22 cellular contexts compared by ENCODE assay signal in the genomic region with DNA sequence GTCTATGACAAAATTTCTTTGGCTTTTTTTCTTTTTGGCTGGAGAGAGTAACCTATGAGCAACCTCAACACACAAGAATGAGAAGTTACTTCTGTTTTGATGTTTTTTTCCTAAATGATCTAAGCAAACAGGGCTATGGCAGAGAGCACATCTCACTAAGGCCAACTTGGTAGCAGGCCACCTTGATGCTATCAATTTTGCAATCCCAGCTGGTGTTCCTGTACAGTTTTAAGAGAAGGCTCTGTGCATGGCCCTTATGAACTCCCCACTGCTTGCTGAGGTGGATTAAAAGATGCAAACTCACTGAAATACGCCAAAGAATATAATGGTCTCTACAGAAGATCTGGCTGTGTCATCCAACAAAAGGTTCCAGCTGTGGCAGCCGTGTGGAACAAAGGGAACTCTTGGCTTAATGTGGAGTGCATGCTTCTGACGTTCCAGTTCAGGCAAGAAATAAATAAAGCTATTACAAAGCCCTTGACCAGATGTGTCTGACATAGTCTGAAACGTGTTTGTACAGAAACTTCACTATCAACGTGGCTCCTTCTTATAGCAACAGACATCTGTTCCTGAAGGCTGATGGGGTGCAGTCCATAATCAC.
A peak's percentile ranks its signal among the peaks of the same experiment; 100 is the strongest.
DNase-seq lines count a peak whose midpoint lies in the region; ATAC-seq and TF ChIP-seq lines count a peak whose summit lies in the region.
"Had no signal": no experiment of that assay in that cellular context is flagged by ENCODE, and none has a peak within 500 bp of the region (broad histone marks: within the 10 kb centered on the region; RNA-seq: fewer than 3 reads in every experiment).

No MANE protein-coding gene starts in this region.

- peaks cover 0 to 18% (median 3%) of the 10 kb centered on the region in 9 donors for H3K9me3 Mint-ChIP-seq in naive thymus-derived CD8-positive, alpha-beta T cell
- H3K9me3 Mint-ChIP-seq: brain had no signal

- TF ChIP-seq EP300 in SK-N-SH (IDR thresholded peaks at IDR 0.05; ENCODE audit: borderline replicate concordance in 1 of 2, low read depth in 1 of 2, low read length in 1 of 2), result no peak

- H4K20me1 ChIP-seq in SK-N-SH (ENCODE audit: insufficient read depth), result no peaks in the 10 kb centered on the region

- peak; percentile 86 for ATAC-seq in sciatic nerve
- no peak for ATAC-seq in naive thymus-derived CD8-positive, alpha-beta T cell
- ATAC-seq: activated T-cell treated with anti-CD3 and anti-CD28 coated beads, Interleukin-2, amount 50 U/mL, for 4 hours; stimulated activated naive B cell treated with anti-CD40 and anti-IgM and Interleukin-4, amounts not matched to agents 10 μg/mL and 1 μg/mL and 100 μg/mL, for 72 hours had no signal

- H3K4me3 ChIP-seq in SK-N-SH (ENCODE audit: low read depth in 2 of 2, low read length in 1 of 2), result no peak overlapping the region
- H3K4me3 ChIP-seq: GM23248, suprapubic skin had no signal

- no peak overlapping the region for H3K27ac ChIP-seq in SK-N-SH (ENCODE audit: low read depth in 2 of 2, low read length in 1 of 2)
- H3K27ac ChIP-seq: GM23248, HL-60, suprapubic skin had no signal

- no peaks in the 10 kb centered on the region for H3K36me3 ChIP-seq in SK-N-SH (replicated peaks in 1 of 2; ENCODE audit: control insufficient read depth in 1 of 2, insufficient read depth in 2 of 2, low read length in 1 of 2)
- H3K36me3 ChIP-seq: suprapubic skin had no signal

- DNase-seq in NCI-H1417 (lab: John Stamatoyannopoulos, UW) (peak in 2 of 3 experiments; percentile 38 to 42), NCI-H1417 treated with DMSO at 0.1 percent for 48 hours (lab: John Stamatoyannopoulos, UW) (no peak), NCI-H187 treated with DMSO at 0.1 percent for 48 hours (lab: John Stamatoyannopoulos, UW) (peak; percentile 44), epidermal melanocyte (ENCODE audit: insufficient read length, low spot score) (peak; percentile 21), sciatic nerve (ENCODE audit: low spot score) (no peak), SK-N-SH (no peak)
- no peak for DNase-seq in activated CD8-positive, alpha-beta memory T cell treated with anti-CD3 and anti-CD28 coated beads for 24 hours
- DNase-seq in naive thymus-derived CD8-positive, alpha-beta T cell, result no peak
- DNase-seq: 8988T; activated CD4-positive, alpha-beta T cell treated with anti-CD3 and anti-CD28 coated beads for 4 hours; activated naive CD4-positive, alpha-beta T cell treated with Interleukin-2 at 50 U/mL for 16 hours; activated T-cell treated with anti-CD3 and anti-CD28 coated beads, Interleukin-2, amount 50 U/mL, for 4 hours; CD4-positive, alpha-beta T cell; GM23248; mesenchymal stem cell; NCI-H1694; NCI-H226; stimulated activated CD4-positive, alpha-beta T cell treated with anti-CD3 and anti-CD28 coated beads, Interleukin-4, amount 100 ng/mL, for 4 hours; stimulated activated naive B cell treated with anti-CD40 and anti-IgM and Interleukin-4, amounts not matched to agents 10 μg/mL and 1 μg/mL and 100 μg/mL, for 72 hours had no signal

- peaks cover 0 to 1% (median 0%) of the 10 kb centered on the region in 5 donors for H3K27me3 Mint-ChIP-seq in naive thymus-derived CD8-positive, alpha-beta T cell
- H3K27me3 Mint-ChIP-seq: brain; CD4-positive, alpha-beta T cell; stimulated activated naive B cell treated with anti-CD40 and anti-IgM and Interleukin-4, amounts not matched to agents 10 μg/mL and 1 μg/mL and 100 μg/mL, for 72 hours had no signal

- no peaks in the 10 kb centered on the region for H3K79me2 ChIP-seq in SK-N-SH (ENCODE audit: insufficient read depth)

- H3K9ac ChIP-seq in SK-N-SH, result no peak overlapping the region
- H3K9ac ChIP-seq: GM23248 had no signal

- TF ChIP-seq RAD21 in SK-N-SH (IDR thresholded peaks at IDR 0.05; ENCODE audit: low read length), result no peak

- POLR2A ChIA-PET in SK-N-SH (lab: Yijun Ruan, JAX), result no interaction called here
- POLR2A ChIA-PET in naive thymus-derived CD8-positive, alpha-beta T cell (lab: Charles Lee), result no interaction called here

- TF ChIP-seq CTCF in SK-N-SH (IDR thresholded peaks at IDR 0.05), result no peak

- intact Hi-C loops in sciatic nerve (cut with DNase I), result no loop called here

- H3K9me2 ChIP-seq in SK-N-SH, result no peaks in the 10 kb centered on the region

- H3K9me3 ChIP-seq in SK-N-SH, result no peaks in the 10 kb centered on the region
- H3K9me3 ChIP-seq: suprapubic skin had no signal

- H3K27ac Mint-ChIP-seq in naive thymus-derived CD8-positive, alpha-beta T cell, result no peak overlapping the region
- H3K27ac Mint-ChIP-seq: CD4-positive, alpha-beta T cell; stimulated activated naive B cell treated with anti-CD40 and anti-IgM and Interleukin-4, amounts not matched to agents 10 μg/mL and 1 μg/mL and 100 μg/mL, for 72 hours had no signal

- H3K36me3 Mint-ChIP-seq in naive thymus-derived CD8-positive, alpha-beta T cell, result peaks cover 0 to 4% (median 0%) of the 10 kb centered on the region in 3 donors
- H3K36me3 Mint-ChIP-seq: brain; stimulated activated naive B cell treated with anti-CD40 and anti-IgM and Interleukin-4, amounts not matched to agents 10 μg/mL and 1 μg/mL and 100 μg/mL, for 72 hours had no signal

- H3K4me1 Mint-ChIP-seq in naive thymus-derived CD8-positive, alpha-beta T cell, result no peaks in the 10 kb centered on the region
- H3K4me1 Mint-ChIP-seq: brain; stimulated activated naive B cell treated with anti-CD40 and anti-IgM and Interleukin-4, amounts not matched to agents 10 μg/mL and 1 μg/mL and 100 μg/mL, for 72 hours had no signal

- no peak overlapping the region for H2AFZ ChIP-seq in SK-N-SH (ENCODE audit: low read depth)
- H2AFZ ChIP-seq: GM23248 had no signal

- H3F3A ChIP-seq in SK-N-SH (replicated peaks; ENCODE audit: insufficient read depth), result no peaks in the 10 kb centered on the region

- CTCF ChIA-PET in SK-N-SH (lab: Yijun Ruan, JAX), result no interaction called here

- no peaks in the 10 kb centered on the region for H3K27me3 ChIP-seq in SK-N-SH (ENCODE audit: insufficient read depth)
- H3K27me3 ChIP-seq: suprapubic skin had no signal

- H3K4me2 ChIP-seq in SK-N-SH, result no peak overlapping the region

- H3K4me3 Mint-ChIP-seq in naive thymus-derived CD8-positive, alpha-beta T cell, result no peak overlapping the region
- H3K4me3 Mint-ChIP-seq: activated T-cell treated with anti-CD3 and anti-CD28 coated beads, Interleukin-2, amount 50 U/mL, for 4 hours; brain; CD4-positive, alpha-beta T cell; stimulated activated naive B cell treated with anti-CD40 and anti-IgM and Interleukin-4, amounts not matched to agents 10 μg/mL and 1 μg/mL and 100 μg/mL, for 72 hours had no signal

- no peaks in the 10 kb centered on the region for H3K4me1 ChIP-seq in SK-N-SH (ENCODE audit: control insufficient read depth in 1 of 2, insufficient read depth in 2 of 2, low read depth in 1 of 2, low read length in 1 of 2)
- H3K4me1 ChIP-seq: suprapubic skin had no signal

- WGBS in SK-N-SH (ENCODE audit: low lambda C conversion rate), result 7% methylated on average over 5 of the region's 5 CpGs

TF ChIP-seq in SK-N-SH, 30 proteins besides CTCF, POLR2A, EP300 and RAD21 (continues in another document):
- no peak for TF ChIP-seq MEF2A (IDR thresholded peaks at IDR 0.05; ENCODE audit: borderline replicate concordance, low read depth)
- TF ChIP-seq, protein P1, sequence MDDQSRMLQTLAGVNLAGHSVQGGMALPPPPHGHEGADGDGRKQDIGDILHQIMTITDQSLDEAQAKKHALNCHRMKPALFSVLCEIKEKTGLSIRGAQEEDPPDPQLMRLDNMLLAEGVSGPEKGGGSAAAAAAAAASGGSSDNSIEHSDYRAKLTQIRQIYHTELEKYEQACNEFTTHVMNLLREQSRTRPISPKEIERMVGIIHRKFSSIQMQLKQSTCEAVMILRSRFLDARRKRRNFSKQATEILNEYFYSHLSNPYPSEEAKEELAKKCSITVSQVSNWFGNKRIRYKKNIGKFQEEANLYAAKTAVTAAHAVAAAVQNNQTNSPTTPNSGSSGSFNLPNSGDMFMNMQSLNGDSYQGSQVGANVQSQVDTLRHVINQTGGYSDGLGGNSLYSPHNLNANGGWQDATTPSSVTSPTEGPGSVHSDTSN (IDR thresholded peaks at IDR 0.05), result no peak
- TF ChIP-seq SMC3 (IDR thresholded peaks at IDR 0.05; ENCODE audit: low read depth, low read length), result no peak
- no peak for TF ChIP-seq YY1 (IDR thresholded peaks at IDR 0.05; ENCODE audit: low read depth)
- no peak for TF ChIP-seq GATA2 (CRISPR knock-in tag; IDR thresholded peaks at IDR 0.05)
- TF ChIP-seq MXI1 (IDR thresholded peaks at IDR 0.05; ENCODE audit: low read depth, low read length), result no peak
- no peak for TF ChIP-seq SIN3A (IDR thresholded peaks at IDR 0.05; ENCODE audit: borderline replicate concordance, low read depth, low read length)
- TF ChIP-seq, protein P2, sequence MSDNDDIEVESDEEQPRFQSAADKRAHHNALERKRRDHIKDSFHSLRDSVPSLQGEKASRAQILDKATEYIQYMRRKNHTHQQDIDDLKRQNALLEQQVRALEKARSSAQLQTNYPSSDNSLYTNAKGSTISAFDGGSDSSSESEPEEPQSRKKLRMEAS (IDR thresholded peaks at IDR 0.05; ENCODE audit: low read depth), result no peak
- TF ChIP-seq, protein P3, sequence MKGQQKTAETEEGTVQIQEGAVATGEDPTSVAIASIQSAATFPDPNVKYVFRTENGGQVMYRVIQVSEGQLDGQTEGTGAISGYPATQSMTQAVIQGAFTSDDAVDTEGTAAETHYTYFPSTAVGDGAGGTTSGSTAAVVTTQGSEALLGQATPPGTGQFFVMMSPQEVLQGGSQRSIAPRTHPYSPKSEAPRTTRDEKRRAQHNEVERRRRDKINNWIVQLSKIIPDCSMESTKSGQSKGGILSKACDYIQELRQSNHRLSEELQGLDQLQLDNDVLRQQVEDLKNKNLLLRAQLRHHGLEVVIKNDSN (IDR thresholded peaks at IDR 0.05; ENCODE audit: borderline replicate concordance, low read depth), result no peak

Comparison
In these comparisons a context has a peak if more than half of its experiments do, and no peak if none do; other contexts are left out.
1. DNase-seq: peak in NCI-H1417 (2 of 3), NCI-H187 treated with DMSO at 0.1 percent for 48 hours (single experiment) and epidermal melanocyte (single experiment); none in NCI-H1417 treated with DMSO at 0.1 percent for 48 hours (single experiment), sciatic nerve (single experiment), activated CD8-positive, alpha-beta memory T cell treated with anti-CD3 and anti-CD28 coated beads for 24 hours (single experiment), SK-N-SH (single experiment) and naive thymus-derived CD8-positive, alpha-beta T cell (0 of 10).